9 cellular contexts compared by ENCODE assay signal in genomic region chr11:111097191-111097590, GRCh38.
DNase-seq lines count a peak whose midpoint lies in the region; FAIRE-seq and TF ChIP-seq lines count a peak whose summit lies in the region.
"Had no signal": no experiment of that assay in that cellular context is flagged by ENCODE, and none has a peak within 500 bp of the region (broad histone marks: within the 10 kb centered on the region; RNA-seq: fewer than 3 reads in every experiment).

No MANE protein-coding gene starts in this region.

- DNase-seq in EL (peak; percentile 81), NOMO-1 (lab: John Stamatoyannopoulos, UW; ENCODE audit: unreplicated experiment in 2 of 2) (peak; percentile 43 to 44), fibroblast of villous mesenchyme (ENCODE audit: low read depth) (peak; percentile 63), posterior vena cava (ENCODE audit: low spot score) (peak; percentile 91), D721Med (ENCODE audit: insufficient read length, low spot score) (no peak), lower leg skin (ENCODE audit: low spot score in 2 of 2) (no peak), HFFc6 (no peak)
- DNase-seq in activated CD8-positive, alpha-beta memory T cell treated with anti-CD3 and anti-CD28 coated beads, Interleukin-2, amount 50 U/mL, for 4 hours, result no peak

- no peak for TF ChIP-seq POLR2A in lower leg skin (IDR thresholded peaks at IDR 0.05)

- WGBS in lower leg skin, 2 donors, result 75 to 78% methylated on average over 11 of the region's 11 CpGs

- intact Hi-C loops in posterior vena cava (cut with DNase I), result no loop called here
- intact Hi-C loops in lower leg skin (cut with DNase I; ENCODE audit: low total_unique reads), result no loop called here

- no peak for FAIRE-seq in D721Med (lab: Jason Lieb, UNC)
- FAIRE-seq: TTC549 had no signal

- no peak overlapping the region for H3K4me3 Mint-ChIP-seq in HFFc6

- no peaks in the 10 kb centered on the region for H3K27me3 Mint-ChIP-seq in HFFc6 (ENCODE audit: insufficient read depth)

- no peaks in the 10 kb centered on the region for H3K36me3 Mint-ChIP-seq in HFFc6 (ENCODE audit: low read depth)

- no peaks in the 10 kb centered on the region for H3K9me3 Mint-ChIP-seq in HFFc6

- H3K4me3 ChIP-seq in fibroblast of villous mesenchyme (ENCODE audit: low read depth, low read length) (peak overlapping the region; percentile 61), lower leg skin (ENCODE audit: low read depth, poor library complexity, severe bottlenecking) (no peak overlapping the region)

- H3K27ac Mint-ChIP-seq in HFFc6, result no peak overlapping the region

- H3K4me1 Mint-ChIP-seq in HFFc6 (ENCODE audit: low read depth), result no peaks in the 10 kb centered on the region

- TF ChIP-seq CTCF in fibroblast of villous mesenchyme (IDR thresholded peaks at IDR 0.05; ENCODE audit: insufficient read depth, low read depth, low read length) (no peak), D721Med (IDR thresholded peaks at IDR 0.05; ENCODE audit: insufficient read depth, missing control alignments) (no peak), lower leg skin (IDR thresholded peaks at IDR 0.05) (no peak), HFFc6 (IDR thresholded peaks at IDR 0.05) (no peak)

Comparison
In these comparisons a context has a peak if more than half of its experiments do, and no peak if none do; other contexts are left out.
1. DNase-seq: peak in EL (single experiment), NOMO-1 (2 of 2), fibroblast of villous mesenchyme (single experiment) and posterior vena cava (single experiment); none in D721Med (single experiment), lower leg skin (0 of 2), HFFc6 (single experiment) and activated CD8-positive, alpha-beta memory T cell treated with anti-CD3 and anti-CD28 coated beads, Interleukin-2, amount 50 U/mL, for 4 hours (single experiment).